In the genomic region with DNA sequence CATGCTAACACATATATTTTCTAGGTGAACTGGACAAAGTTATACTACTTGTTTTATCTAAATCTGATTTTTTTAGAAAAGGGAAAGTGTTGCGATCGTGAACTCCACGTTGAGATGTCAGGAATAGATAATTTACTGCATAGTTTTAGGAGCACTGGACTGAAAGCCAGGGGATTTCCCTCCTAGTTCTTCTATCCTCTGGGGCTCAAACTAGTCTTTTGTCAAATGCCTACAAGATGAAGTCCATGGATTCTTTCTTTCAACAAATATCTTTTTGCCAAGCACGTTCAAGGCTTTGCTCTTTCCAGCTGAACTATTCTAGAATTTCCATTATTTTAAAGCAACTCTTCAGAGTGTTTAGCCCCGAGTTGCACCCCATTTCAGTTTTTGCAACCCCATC, we compare ENCODE assay signal across 8 cellular contexts. TPM values are rescaled to one million over a fixed set of nuclear protein-coding genes. Genes with fewer than 3 reads are reported as not detected.
A peak's percentile ranks its signal among the peaks of the same experiment; 100 is the strongest.
DNase-seq lines count a peak whose midpoint lies in the region; ATAC-seq and TF ChIP-seq lines count a peak whose summit lies in the region.

No MANE protein-coding gene starts in this region.

- H3K79me2 ChIP-seq in smooth muscle cell (ENCODE audit: low read depth): peaks cover 19% of the 10 kb centered on the region

- H3K4me3 ChIP-seq in right cardiac atrium (ENCODE audit: low read length): peak overlapping the region; percentile 87
- H3K4me3 ChIP-seq in smooth muscle cell: peak overlapping the region; percentile 87

- H3K9ac ChIP-seq in smooth muscle cell (ENCODE audit: low read depth): peak overlapping the region; percentile 36

- ATAC-seq in SK-N-SH treated with all-trans-retinoic acid at 6 μM for 48 hours (peak; percentile 10), right cardiac atrium (no peak), HG03139 (IDR thresholded peaks at IDR 0.05; ENCODE audit: unreplicated experiment) (no peak), esophagus mucosa (no peak)

- no peaks in the 10 kb centered on the region for H3K36me3 ChIP-seq in smooth muscle cell (ENCODE audit: low read depth)

- H3F3A ChIP-seq in smooth muscle cell (ENCODE audit: low read depth): no peaks in the 10 kb centered on the region

- H3K4me2 ChIP-seq in smooth muscle cell: peak overlapping the region; percentile 96

- 8% methylated on average over 5 of the region's 5 CpGs for WGBS in right cardiac atrium
- 27% methylated on average over 5 of the region's 5 CpGs for WGBS in smooth muscle cell (ENCODE audit: low lambda C conversion rate)

- H4K20me1 ChIP-seq in smooth muscle cell (ENCODE audit: low read depth): no peaks in the 10 kb centered on the region

- TF ChIP-seq CTCF in smooth muscle cell (IDR thresholded peaks at IDR 0.05; ENCODE audit: borderline replicate concordance, insufficient read depth, poor library complexity, severe bottlenecking): no peak

- H3K4me1 ChIP-seq in right cardiac atrium (ENCODE audit: control insufficient read depth, insufficient read depth, low read length): no peaks in the 10 kb centered on the region
- peaks cover 10% of the 10 kb centered on the region for H3K4me1 ChIP-seq in smooth muscle cell (ENCODE audit: low read depth)

- no peaks in the 10 kb centered on the region for H3K27me3 ChIP-seq in right cardiac atrium (ENCODE audit: control insufficient read depth, insufficient read depth)
- no peaks in the 10 kb centered on the region for H3K27me3 ChIP-seq in smooth muscle cell (ENCODE audit: low read depth)

- H3K27ac ChIP-seq in right cardiac atrium (ENCODE audit: low read length) (peak overlapping the region; percentile 62), smooth muscle cell (ENCODE audit: low read depth) (peak overlapping the region; percentile 66)

- peak overlapping the region; percentile 95 for H2AFZ ChIP-seq in smooth muscle cell (ENCODE audit: low read depth)

- H3K9me3 ChIP-seq in right cardiac atrium (ENCODE audit: control insufficient read depth, low read length) (no peaks in the 10 kb centered on the region), smooth muscle cell (replicated peaks; ENCODE audit: low read depth) (no peaks in the 10 kb centered on the region)

- intact Hi-C loops in right cardiac atrium (cut with DNase I): loop anchor here in 3 of 4 donors (5.0 to 10.0 kb wide), 3 partner anchors 143 to 356 kb away; no protein-coding TSS in a partner anchor

- peak; percentile 30 for DNase-seq in NCI-H146 (lab: John Stamatoyannopoulos, UW)
- DNase-seq in NCI-H146 treated with DMSO at 0.1 percent for 48 hours (lab: John Stamatoyannopoulos, UW; ENCODE audit: unreplicated experiment): no peak
- DNase-seq in right cardiac atrium: no peak
- no peak for DNase-seq in smooth muscle cell (lab: John Stamatoyannopoulos, UW; ENCODE audit: unreplicated experiment)
- DNase-seq in NCI-H2029 (lab: John Stamatoyannopoulos, UW): no peak

TF ChIP-seq in SK-N-SH treated with all-trans-retinoic acid at 6 μM for 48 hours, 23 proteins besides CTCF, POLR2A, EP300 and RAD21:
- TF ChIP-seq GLIS3 (CRISPR knock-in tag; IDR thresholded peaks at IDR 0.05): no peak
- no peak for TF ChIP-seq SNAI2 (CRISPR knock-in tag; IDR thresholded peaks at IDR 0.05)
- no peak for TF ChIP-seq ZC3H10 (CRISPR knock-in tag; IDR thresholded peaks at IDR 0.05)
- no peak for TF ChIP-seq ZFP30 (CRISPR knock-in tag; IDR thresholded peaks at IDR 0.05)
- no peak for TF ChIP-seq TCF4 (CRISPR knock-in tag; IDR thresholded peaks at IDR 0.05; ENCODE audit: borderline replicate concordance)
- TF ChIP-seq ESRRG (CRISPR knock-in tag; IDR thresholded peaks at IDR 0.05): no peak
- no peak for TF ChIP-seq PPARA (CRISPR knock-in tag; IDR thresholded peaks at IDR 0.05; ENCODE audit: borderline replicate concordance)
- no peak for TF ChIP-seq TOX (CRISPR knock-in tag; IDR thresholded peaks at IDR 0.05; ENCODE audit: borderline replicate concordance)
- TF ChIP-seq, protein P1, sequence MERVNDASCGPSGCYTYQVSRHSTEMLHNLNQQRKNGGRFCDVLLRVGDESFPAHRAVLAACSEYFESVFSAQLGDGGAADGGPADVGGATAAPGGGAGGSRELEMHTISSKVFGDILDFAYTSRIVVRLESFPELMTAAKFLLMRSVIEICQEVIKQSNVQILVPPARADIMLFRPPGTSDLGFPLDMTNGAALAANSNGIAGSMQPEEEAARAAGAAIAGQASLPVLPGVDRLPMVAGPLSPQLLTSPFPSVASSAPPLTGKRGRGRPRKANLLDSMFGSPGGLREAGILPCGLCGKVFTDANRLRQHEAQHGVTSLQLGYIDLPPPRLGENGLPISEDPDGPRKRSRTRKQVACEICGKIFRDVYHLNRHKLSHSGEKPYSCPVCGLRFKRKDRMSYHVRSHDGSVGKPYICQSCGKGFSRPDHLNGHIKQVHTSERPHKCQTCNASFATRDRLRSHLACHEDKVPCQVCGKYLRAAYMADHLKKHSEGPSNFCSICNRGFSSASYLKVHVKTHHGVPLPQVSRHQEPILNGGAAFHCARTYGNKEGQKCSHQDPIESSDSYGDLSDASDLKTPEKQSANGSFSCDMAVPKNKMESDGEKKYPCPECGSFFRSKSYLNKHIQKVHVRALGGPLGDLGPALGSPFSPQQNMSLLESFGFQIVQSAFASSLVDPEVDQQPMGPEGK (CRISPR knock-in tag; IDR thresholded peaks at IDR 0.05; ENCODE audit: borderline replicate concordance): no peak
- TF ChIP-seq ARNTL (CRISPR knock-in tag; IDR thresholded peaks at IDR 0.05; ENCODE audit: borderline replicate concordance, low read depth): no peak
- TF ChIP-seq CSDC2 (CRISPR knock-in tag; IDR thresholded peaks at IDR 0.05): no peak

RNA-seq across cellular contexts. Expression of a gene that starts 0.6 kb away (rescaled TPM):
- 1 to 10 TPM; 7.4 to 9.7 (median 7.8) TPM for total RNA-seq in right cardiac atrium
- polyA plus RNA-seq in right cardiac atrium: 4.1 TPM
- total RNA-seq in smooth muscle cell: 25.4 and 26.0 TPM in 2 replicates
- polyA plus RNA-seq in smooth muscle cell: 12.3 and 19.7 TPM in 2 replicates
- total RNA-seq in esophagus mucosa: 6.1 TPM

RNA-seq across cellular contexts. Expression of a gene that starts 42.5 kb away (rescaled TPM):
- total RNA-seq in right cardiac atrium (10 to 100 TPM; 23.4 to 33.1 (median 28.2) TPM), smooth muscle cell (34.9 and 56.3 TPM in 2 replicates), esophagus mucosa (8.2 TPM)
- polyA plus RNA-seq in right cardiac atrium (9.8 TPM), smooth muscle cell (23.2 and 24.2 TPM in 2 replicates)
